Comparison of ENCODE assay signal across 8 cellular contexts in the genomic region with DNA sequence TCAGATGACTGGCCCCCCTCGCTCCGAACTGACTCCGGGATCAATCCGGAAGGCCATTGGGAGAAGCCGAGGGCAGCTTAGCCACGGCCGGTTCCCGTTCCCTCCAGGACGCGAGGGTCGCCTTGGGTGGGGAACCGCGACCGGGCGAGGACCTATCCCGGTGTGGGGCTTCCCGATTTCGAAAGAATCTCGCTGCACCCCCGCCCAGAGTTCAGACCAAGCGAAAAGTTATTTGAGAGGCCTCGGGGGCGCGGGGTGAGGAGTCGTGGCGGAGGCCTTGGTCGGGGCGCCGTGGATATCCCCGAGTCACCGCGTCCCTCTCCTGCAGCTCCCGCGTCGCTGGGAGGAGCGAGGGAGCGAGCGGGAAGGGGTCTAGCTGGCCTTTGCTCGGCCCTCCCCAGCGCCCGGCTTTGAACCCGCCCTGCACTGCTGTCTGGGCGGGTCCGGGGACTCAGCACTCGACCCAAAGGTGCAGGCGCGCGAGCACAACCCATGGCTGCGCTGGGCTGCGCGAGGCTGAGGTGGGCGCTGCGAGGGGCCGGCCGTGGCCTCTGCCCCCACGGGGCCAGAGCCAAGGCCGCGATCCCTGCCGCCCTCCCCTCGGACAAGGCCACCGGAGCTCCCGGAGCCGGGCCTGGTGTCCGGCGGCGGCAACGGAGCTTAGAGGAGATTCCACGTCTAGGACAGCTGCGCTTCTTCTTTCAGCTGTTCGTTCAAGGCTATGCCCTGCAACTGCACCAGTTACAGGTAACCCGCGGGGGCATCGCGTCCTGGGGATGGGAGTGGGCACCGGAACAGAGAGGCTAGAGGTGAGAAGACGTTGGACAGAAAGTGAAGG. TPM values are rescaled to one million over a fixed set of nuclear protein-coding genes. Genes with fewer than 3 reads are reported as not detected.
A peak's percentile ranks its signal among the peaks of the same experiment; 100 is the strongest.
DNase-seq lines count a peak whose midpoint lies in the region; ATAC-seq and TF ChIP-seq lines count a peak whose summit lies in the region.

A gene (plus strand): TSS at position 457 of the 838 bp plus-strand sequence. CDS start 36 bp downstream, at position 493.

- H3K27ac ChIP-seq in naive thymus-derived CD4-positive, alpha-beta T cell (ENCODE audit: low read depth, low read length) = no peak within 1 kb of the TSS
- H3K27ac ChIP-seq in aorta (ENCODE audit: low read depth in 1 of 2, low read length in 2 of 2) = peak within 1 kb of the TSS; percentile 74 to 75

- peaks cover 0 to 3% of the 10 kb centered on the region in 2 donors for H3K27me3 ChIP-seq in naive thymus-derived CD4-positive, alpha-beta T cell (ENCODE audit: control insufficient read depth in 2 of 2, insufficient read depth in 2 of 2, low read length in 2 of 2)
- no peaks in the 10 kb centered on the region for H3K27me3 ChIP-seq in aorta (ENCODE audit: control insufficient read depth in 1 of 2, insufficient read depth in 2 of 2, low read length in 1 of 2)

- peaks cover 53 to 73% (median 63%) of the 10 kb centered on the region in 5 donors for H3K27me3 Mint-ChIP-seq in naive thymus-derived CD4-positive, alpha-beta T cell

- peak; percentile 29 for ATAC-seq in naive thymus-derived CD4-positive, alpha-beta T cell
- ATAC-seq in aorta (ENCODE audit: low FRiP score) (peak; percentile 92), HG02610 (IDR thresholded peaks at IDR 0.05; ENCODE audit: unreplicated experiment) (no peak), GM21447 (IDR thresholded peaks at IDR 0.05; ENCODE audit: unreplicated experiment) (no peak)

- no peak within 1 kb of the TSS for H3K27ac Mint-ChIP-seq in naive thymus-derived CD4-positive, alpha-beta T cell

- H3K36me3 ChIP-seq in ES-I3 (ENCODE audit: insufficient read depth, low read length) = no peaks in the 10 kb centered on the region
- H3K36me3 ChIP-seq in naive thymus-derived CD4-positive, alpha-beta T cell (ENCODE audit: control insufficient read depth in 2 of 3, insufficient read depth in 3 of 3, low read length in 3 of 3) = no peaks in the 10 kb centered on the region
- no peaks in the 10 kb centered on the region for H3K36me3 ChIP-seq in aorta (ENCODE audit: control insufficient read depth in 1 of 2, insufficient read depth in 2 of 2, low read length in 1 of 2)

- H3K4me3 ChIP-seq in fibroblast of villous mesenchyme (ENCODE audit: low read depth, low read length) (peak within 1 kb of the TSS; percentile 61), aorta (ENCODE audit: low read length in 2 of 2) (peak within 1 kb of the TSS; percentile 64 to 73)
- H3K4me3 ChIP-seq in naive thymus-derived CD4-positive, alpha-beta T cell (ENCODE audit: low read length) = no peak within 1 kb of the TSS

- peaks cover 4 to 19% (median 10%) of the 10 kb centered on the region in 11 donors for H3K9me3 Mint-ChIP-seq in naive thymus-derived CD4-positive, alpha-beta T cell

- peak; percentile 63 for DNase-seq in RPMI7951 (ENCODE audit: low read depth)
- DNase-seq in fibroblast of villous mesenchyme (ENCODE audit: low read depth) = peak; percentile 22
- peak in 1 of 9 donors; percentile 23 for DNase-seq in naive thymus-derived CD4-positive, alpha-beta T cell
- peak; percentile 79 to 83 for DNase-seq in aorta
- DNase-seq in stimulated activated CD4-positive, alpha-beta T cell treated with anti-CD3 and anti-CD28 coated beads, Interleukin-1b, Interleukin-23, amount 100 ng/mL, for 48 hours = no peak

- H3K9me3 ChIP-seq in ES-I3 (ENCODE audit: control insufficient read depth, insufficient read depth, low read length) = 0 out of 2 replicates have a peak, but pooled peaks cover 3% of the 10 kb centered on the region
- H3K9me3 ChIP-seq in naive thymus-derived CD4-positive, alpha-beta T cell (ENCODE audit: control insufficient read depth in 2 of 3, low read length in 3 of 3) = peaks cover 0 to 4% (median 0%) of the 10 kb centered on the region in 3 experiments
- H3K9me3 ChIP-seq in aorta (ENCODE audit: control insufficient read depth, low read length) = no peaks in the 10 kb centered on the region

- 0 to 1% methylated on average over 76 of the region's 76 CpGs for WGBS in aorta, 2 donors

- peak within 1 kb of the TSS; percentile 82 for H3K9ac ChIP-seq in ES-I3 (ENCODE audit: low read depth, low read length)

- H3K4me1 ChIP-seq in ES-I3 (ENCODE audit: insufficient read depth, low read length) (peaks cover 4% of the 10 kb centered on the region), aorta (ENCODE audit: control insufficient read depth in 1 of 2, insufficient read depth in 2 of 2, low read length in 2 of 2) (peaks cover 0 to 3% of the 10 kb centered on the region in 2 donors)
- peaks cover 0 to 3% of the 10 kb centered on the region in 2 donors for H3K4me1 ChIP-seq in naive thymus-derived CD4-positive, alpha-beta T cell (ENCODE audit: control insufficient read depth in 2 of 2, insufficient read depth in 2 of 2, low read length in 2 of 2)

- H3K4me3 Mint-ChIP-seq in naive thymus-derived CD4-positive, alpha-beta T cell = peak within 1 kb of the TSS in 6 of 10 donors; percentile 22 to 52 (median 27)

- intact Hi-C loops in naive thymus-derived CD4-positive, alpha-beta T cell (cut with micrococcal nuclease) = no loop called here
- intact Hi-C loops in aorta (cut with DNase I) = loop anchor here in 1 of 2 donors (10.0 kb wide), 2 partner anchors 47 to 53 kb away; a partner anchor contains a TSS

- peaks cover 8 to 28% (median 14%) of the 10 kb centered on the region in 5 donors for H3K36me3 Mint-ChIP-seq in naive thymus-derived CD4-positive, alpha-beta T cell

- H3K4me1 Mint-ChIP-seq in naive thymus-derived CD4-positive, alpha-beta T cell = peaks cover 0 to 14% (median 4%) of the 10 kb centered on the region in 7 donors

- CTCF ChIA-PET in naive thymus-derived CD4-positive, alpha-beta T cell (lab: Charles Lee) = no interaction called here

- POLR2A ChIA-PET in naive thymus-derived CD4-positive, alpha-beta T cell (lab: Charles Lee) = no interaction called here

- no peak for TF ChIP-seq CTCF in fibroblast of villous mesenchyme (IDR thresholded peaks at IDR 0.05; ENCODE audit: insufficient read depth, low read depth, low read length)

RNA-seq across cellular contexts. Expression of the gene that starts here (rescaled TPM):
- 19.9 and 20.5 TPM in 2 replicates for total RNA-seq in RPMI7951 (2014; rRNA removed; shearing (Covaris generic))
- 4.7 and 16.1 TPM in 2 replicates for total RNA-seq in fibroblast of villous mesenchyme
- total RNA-seq in naive thymus-derived CD4-positive, alpha-beta T cell = 10 to 100 TPM in 1 of 5 experiments, 1 to 10 TPM in 3, under 1 TPM in 1; 0.19 to 10.6 (median 3.9) TPM
- under 1 TPM in 1 of 2 donors, not detected in 1; 0.09 TPM for polyA plus RNA-seq in naive thymus-derived CD4-positive, alpha-beta T cell
- total RNA-seq in aorta = 10 to 100 TPM; 31.9 to 50.6 TPM
- 10 to 100 TPM; 19.3 to 40.4 TPM for polyA plus RNA-seq in aorta

Comparison
In these comparisons a context has a peak if more than half of its experiments do, and no peak if none do; other contexts are left out.
1. RNA of the gene that starts here (polyA plus RNA-seq): 19.3 to 40.4 TPM in aorta; 0.09 TPM in naive thymus-derived CD4-positive, alpha-beta T cell; every median in the first group is over 10 times any median in the second.
2. ATAC-seq: peak in naive thymus-derived CD4-positive, alpha-beta T cell (single experiment) and aorta (single experiment); none in HG02610 (single experiment) and GM21447 (single experiment).